Comparison of ENCODE assay signal across 29 cellular contexts in the genomic region with DNA sequence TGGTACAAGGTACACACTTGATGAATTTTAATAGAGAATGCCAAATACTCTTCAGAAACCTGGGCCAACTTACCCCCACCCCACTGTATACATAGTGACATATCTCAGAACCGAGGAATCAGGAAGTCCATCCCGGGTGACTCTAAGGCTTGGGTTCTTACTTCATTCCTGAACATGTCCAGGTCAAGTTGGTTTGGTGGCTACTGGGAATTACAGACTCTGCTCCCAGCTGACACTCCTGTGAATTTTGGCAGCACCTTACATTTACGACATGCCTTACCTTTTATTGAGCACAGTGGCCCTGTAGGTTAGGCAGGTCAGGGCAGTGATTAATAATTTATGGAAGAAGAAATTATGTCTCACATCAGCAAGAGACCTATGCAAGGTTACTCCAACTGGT.
DNase-seq lines count a peak whose midpoint lies in the region; ATAC-seq, FAIRE-seq and TF ChIP-seq lines count a peak whose summit lies in the region.
"Had no signal": no experiment of that assay in that cellular context is flagged by ENCODE, and none has a peak within 500 bp of the region (broad histone marks: within the 10 kb centered on the region; RNA-seq: fewer than 3 reads in every experiment).

No MANE protein-coding gene starts in this region.

- H3K4me3 ChIP-seq in body of pancreas (no peak overlapping the region), esophagus muscularis mucosa (no peak overlapping the region), small intestine (ENCODE audit: low read depth in 1 of 2, low read length in 2 of 2) (no peak overlapping the region), dorsolateral prefrontal cortex (no peak overlapping the region)
- H3K4me3 ChIP-seq: A549; BLaER1 treated with 17β-estradiol and CSF1 and Interleukin-3, amounts not matched to agents 10 nM and 100 nM; GM12878; MG63; PC-9; SJSA1 had no signal

- no peaks in the 10 kb centered on the region for H3K36me3 ChIP-seq in body of pancreas (replicated peaks in 1 of 2; ENCODE audit: insufficient read depth in 1 of 2, low read depth in 2 of 2)
- no peaks in the 10 kb centered on the region for H3K36me3 ChIP-seq in esophagus muscularis mucosa
- no peaks in the 10 kb centered on the region for H3K36me3 ChIP-seq in small intestine (ENCODE audit: control insufficient read depth in 2 of 2, insufficient read depth in 2 of 2, low read length in 2 of 2)
- H3K36me3 ChIP-seq: BLaER1 treated with 17β-estradiol and CSF1 and Interleukin-3, amounts not matched to agents 10 nM and 100 nM; MG63; SJSA1 had no signal

- 21 to 39% methylated on average over 3 of the region's 3 CpGs for WGBS in body of pancreas, 2 donors
- 74% methylated on average over 3 of the region's 3 CpGs for WGBS in esophagus muscularis mucosa
- 9 to 67% (median 39%) methylated on average over 3 of the region's 3 CpGs for WGBS in small intestine, 3 donors

- TF ChIP-seq EP300 in esophagus muscularis mucosa (IDR thresholded peaks at IDR 0.05): no peak

- H3K27me3 ChIP-seq in body of pancreas (no peaks in the 10 kb centered on the region), esophagus muscularis mucosa (no peaks in the 10 kb centered on the region), small intestine (ENCODE audit: control insufficient read depth in 2 of 2, insufficient read depth in 2 of 2, low read length in 2 of 2) (no peaks in the 10 kb centered on the region), dorsolateral prefrontal cortex (no peaks in the 10 kb centered on the region)
- H3K27me3 ChIP-seq: BLaER1 treated with 17β-estradiol and CSF1 and Interleukin-3, amounts not matched to agents 10 nM and 100 nM had no signal

- peak; percentile 92 for ATAC-seq in body of pancreas
- ATAC-seq: A549, GM12878, HepG2 had no signal

- peak in 1 of 7 experiments; percentile 2 for TF ChIP-seq CTCF in body of pancreas (IDR thresholded peaks at IDR 0.05)
- no peak for TF ChIP-seq CTCF in esophagus muscularis mucosa (IDR thresholded peaks at IDR 0.05)
- no peak for TF ChIP-seq CTCF in dorsolateral prefrontal cortex (IDR thresholded peaks at IDR 0.05 in 54 of 56, conservative IDR thresholded peaks at IDR 0.05 in 2 of 56; ENCODE audit: low read depth in 1 of 56, partially characterized antibody in 56 of 56)

- no peak for FAIRE-seq in small intestine (lab: Jason Lieb, UNC)
- FAIRE-seq: A549, GM12878, H54, HepG2 had no signal

- DNase-seq in LoVo (ENCODE audit: low spot score) (peak; percentile 11), body of pancreas (peak; percentile 47 to 84 (median 69)), esophagus muscularis mucosa (ENCODE audit: extremely low spot score) (peak; percentile 68), small intestine (peak; percentile 14), posterior vena cava (ENCODE audit: low spot score) (no peak), dorsolateral prefrontal cortex (no peak)
- DNase-seq in activated effector memory CD4-positive, alpha-beta T cell treated with Interleukin-2 at 50 U/mL for 16 hours: no peak
- DNase-seq: AML-193; CD4-positive, alpha-beta memory T cell; COR-L47; EL; GDM1; Karpas-422; MG63; NCI-H1417; NCI-H1694; NCI-H2029 treated with DMSO at 0.1 percent for 48 hours; NCI-H446 treated with DMSO at 0.1 percent for 48 hours; NCI-H526; NCI-H82; NK-92 treated with Interleukin-12 subunit alpha and Interleukin-12 subunit beta, amount 100 ng/mL, for 24 hours; Right ventricle myocardium superior had no signal

- H3K9me3 ChIP-seq in body of pancreas: peaks cover 0 to 6% (median 0%) of the 10 kb centered on the region in 3 donors
- peaks cover 0 to 7% (median 2%) of the 10 kb centered on the region in 4 donors for H3K9me3 ChIP-seq in esophagus muscularis mucosa
- no peaks in the 10 kb centered on the region for H3K9me3 ChIP-seq in small intestine (ENCODE audit: control insufficient read depth, low read depth)

- intact Hi-C loops in body of pancreas (cut with DNase I): no loop called here
- intact Hi-C loops in esophagus muscularis mucosa (cut with DNase I): no loop called here
- intact Hi-C loops in posterior vena cava (cut with DNase I): no loop called here
- intact Hi-C loops in dorsolateral prefrontal cortex (cut with DNase I): no loop called here

- peaks cover 11% of the 10 kb centered on the region for H3K4me1 ChIP-seq in body of pancreas
- no peaks in the 10 kb centered on the region for H3K4me1 ChIP-seq in esophagus muscularis mucosa
- peaks cover 0 to 3% of the 10 kb centered on the region in 2 donors for H3K4me1 ChIP-seq in small intestine (ENCODE audit: control insufficient read depth in 2 of 2, insufficient read depth in 1 of 2, low read depth in 1 of 2, low read length in 1 of 2)
- H3K4me1 ChIP-seq: A549, SJSA1 had no signal

- H3K27ac ChIP-seq in body of pancreas (peak overlapping the region in 2 of 4 donors; percentile 18 to 39), esophagus muscularis mucosa (replicated peaks in 1 of 4) (no peak overlapping the region), small intestine (ENCODE audit: low read depth in 1 of 2, low read length in 1 of 2) (no peak overlapping the region), dorsolateral prefrontal cortex (no peak overlapping the region)
- H3K27ac ChIP-seq: A549; BLaER1 treated with 17β-estradiol and CSF1 and Interleukin-3, amounts not matched to agents 10 nM and 100 nM; PC-9; SJSA1 had no signal

- TF ChIP-seq POLR2A in body of pancreas (IDR thresholded peaks at IDR 0.05) (no peak), esophagus muscularis mucosa (IDR thresholded peaks at IDR 0.05; ENCODE audit: low read depth) (no peak)

Comparison
In these comparisons a context has a peak if more than half of its experiments do, and no peak if none do; other contexts are left out.
1. DNase-seq: peak in LoVo (single experiment), body of pancreas (4 of 4), esophagus muscularis mucosa (single experiment) and small intestine (single experiment); none in posterior vena cava (single experiment), dorsolateral prefrontal cortex (0 of 10) and activated effector memory CD4-positive, alpha-beta T cell treated with Interleukin-2 at 50 U/mL for 16 hours (single experiment).